ENCODE assay signal across 8 cellular contexts in the genomic region with DNA sequence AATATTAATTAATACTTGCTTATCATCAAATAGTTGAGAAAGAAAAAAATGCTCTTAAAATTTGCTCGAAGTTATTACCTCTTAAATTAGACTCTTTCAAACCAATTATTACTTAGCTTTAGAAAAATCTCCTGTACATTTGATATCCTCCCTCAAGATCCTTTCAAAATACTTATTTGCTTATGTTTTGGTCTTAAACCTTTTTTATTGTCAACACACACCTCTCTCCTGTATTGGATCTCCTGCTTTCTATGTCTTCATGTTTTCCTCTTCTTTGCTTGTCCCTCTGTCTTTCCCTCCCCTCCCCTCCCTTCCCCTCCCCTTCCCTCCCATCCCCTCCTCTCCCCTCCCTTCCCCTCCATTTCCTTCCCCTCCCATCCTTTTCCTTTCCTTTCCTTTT.
"Had no signal": no experiment of that assay in that cellular context is flagged by ENCODE, and none has a peak within 500 bp of the region (broad histone marks: within the 10 kb centered on the region; RNA-seq: fewer than 3 reads in every experiment).

No MANE protein-coding gene starts in this region.

- DNase-seq: GDM1, GF-D8 had no signal

- H3K4me3 ChIP-seq: GM12878 had no signal

- FAIRE-seq: G401.6, GM12878, GM12891, GM12892, GM18507, GM19239 had no signal

- ATAC-seq: GM12878 had no signal
